8 cellular contexts compared by ENCODE assay signal in genomic region chr14:23319746-23320583, GRCh38. TPM values are rescaled to one million over a fixed set of nuclear protein-coding genes. Genes with fewer than 3 reads are reported as not detected.
A peak's percentile ranks its signal among the peaks of the same experiment; 100 is the strongest.
DNase-seq lines count a peak whose midpoint lies in the region; ATAC-seq, FAIRE-seq and TF ChIP-seq lines count a peak whose summit lies in the region.

No MANE protein-coding gene starts in this region.

- no peak for DNase-seq in activated naive CD4-positive, alpha-beta T cell treated with anti-CD3 and anti-CD28 coated beads for 36 hours
- DNase-seq in activated naive CD4-positive, alpha-beta T cell treated with Interleukin-2 at 50 U/mL for 16 hours = no peak
- DNase-seq in astrocyte (ENCODE audit: low read depth) = no peak
- no peak for DNase-seq in lower lobe of right lung
- DNase-seq in transverse colon = no peak
- no peak for DNase-seq in NCI-H2107 treated with DMSO at 0.1 percent for 48 hours (lab: John Stamatoyannopoulos, UW; ENCODE audit: unreplicated experiment)
- DNase-seq in NCI-H82 (lab: John Stamatoyannopoulos, UW) = no peak
- no peak for DNase-seq in dermis blood vessel endothelial cell

- CTCF ChIA-PET in activated naive CD4-positive, alpha-beta T cell treated with anti-CD3 and anti-CD28 coated beads for 36 hours (lab: Charles Lee) = interaction anchor here (0.7 to 4.9 kb wide), 9 partner anchors 14 to 243 kb away, joined by 3 to 66 read pairs (median 5); partner anchors contain the start of genes BCL2L2 and PPP1R3E

- H3K9me3 Mint-ChIP-seq in activated naive CD4-positive, alpha-beta T cell treated with anti-CD3 and anti-CD28 coated beads for 36 hours = no peaks in the 10 kb centered on the region
- H3K9me3 Mint-ChIP-seq in astrocyte (ENCODE audit: unreplicated experiment) = no peaks in the 10 kb centered on the region

- H3K27me3 Mint-ChIP-seq in activated naive CD4-positive, alpha-beta T cell treated with anti-CD3 and anti-CD28 coated beads for 36 hours (ENCODE audit: low read depth) = no peaks in the 10 kb centered on the region
- no peaks in the 10 kb centered on the region for H3K27me3 Mint-ChIP-seq in astrocyte (ENCODE audit: low read depth, unreplicated experiment)

- H3K9me3 ChIP-seq in astrocyte (ENCODE audit: insufficient read depth, low read depth, low read length) = no peaks in the 10 kb centered on the region
- no peaks in the 10 kb centered on the region for H3K9me3 ChIP-seq in lower lobe of right lung
- H3K9me3 ChIP-seq in transverse colon = no peaks in the 10 kb centered on the region

- peak overlapping the region; percentile 71 for H3K9ac ChIP-seq in astrocyte (ENCODE audit: low read length)

- TF ChIP-seq CTCF in astrocyte (IDR thresholded peaks at IDR 0.05; ENCODE audit: insufficient read depth, low read depth, low read length) = no peak
- TF ChIP-seq CTCF in lower lobe of right lung (IDR thresholded peaks at IDR 0.05) = no peak
- TF ChIP-seq CTCF in transverse colon (IDR thresholded peaks at IDR 0.05) = no peak

- FAIRE-seq in astrocyte (lab: Jason Lieb, UNC) = no peak

- peak overlapping the region; percentile 89 for H2AFZ ChIP-seq in astrocyte (ENCODE audit: low read depth, low read length)

- 87 to 92% methylated on average over 15 to 17 of the region's 17 CpGs for WGBS in transverse colon (ENCODE audit: low coverage in 1 of 2), 2 donors

- H3K4me3 ChIP-seq in astrocyte (ENCODE audit: insufficient read depth, low read depth, low read length) (peak overlapping the region; percentile 58), lower lobe of right lung (peak overlapping the region; percentile 55), transverse colon (peak overlapping the region in 3 of 4 donors; percentile 20 to 97 (median 43))

- H3K27me3 ChIP-seq in astrocyte (ENCODE audit: insufficient read depth, low read length) (no peaks in the 10 kb centered on the region), lower lobe of right lung (ENCODE audit: low read depth) (no peaks in the 10 kb centered on the region), transverse colon (no peaks in the 10 kb centered on the region)

- H3K4me1 ChIP-seq in astrocyte (ENCODE audit: insufficient read depth, low read length) = peaks cover 14% of the 10 kb centered on the region
- H3K4me1 ChIP-seq in lower lobe of right lung = peaks cover 23% of the 10 kb centered on the region
- peaks cover 10 to 21% (median 18%) of the 10 kb centered on the region in 4 donors for H3K4me1 ChIP-seq in transverse colon

- H3K27ac Mint-ChIP-seq in activated naive CD4-positive, alpha-beta T cell treated with anti-CD3 and anti-CD28 coated beads for 36 hours = peak overlapping the region; percentile 96
- H3K27ac Mint-ChIP-seq in astrocyte (ENCODE audit: unreplicated experiment) = peak overlapping the region; percentile 93

- peaks cover 26% of the 10 kb centered on the region for H4K20me1 ChIP-seq in astrocyte (ENCODE audit: insufficient read depth, low read length)

- no peak for TF ChIP-seq POLR2A in transverse colon (IDR thresholded peaks at IDR 0.05)

- intact Hi-C loops in activated naive CD4-positive, alpha-beta T cell treated with anti-CD3 and anti-CD28 coated beads for 36 hours (cut with micrococcal nuclease) = loop anchor here (1.0 to 2.0 kb wide), 3 partner anchors 363 to 841 kb away; partner anchors contain the start of genes HAUS4, IRF9 and OXA1L
- intact Hi-C loops in lower lobe of right lung (cut with DNase I) = no loop called here
- intact Hi-C loops in transverse colon (cut with DNase I; ENCODE audit: low total_unique reads) = no loop called here

- no peak for ATAC-seq in lower lobe of right lung

- TF ChIP-seq EP300 in transverse colon (IDR thresholded peaks at IDR 0.05; ENCODE audit: low read depth) = no peak

- H3K4me2 ChIP-seq in astrocyte (ENCODE audit: low read length) = peak overlapping the region; percentile 85

- H3K27ac ChIP-seq in astrocyte (ENCODE audit: low read depth, low read length) = peak overlapping the region; percentile 91
- H3K27ac ChIP-seq in lower lobe of right lung = peak overlapping the region; percentile 92
- peak overlapping the region; percentile 90 to 99 (median 96) for H3K27ac ChIP-seq in transverse colon

- peaks cover 27% of the 10 kb centered on the region for H3K36me3 Mint-ChIP-seq in activated naive CD4-positive, alpha-beta T cell treated with anti-CD3 and anti-CD28 coated beads for 36 hours (ENCODE audit: low read depth)
- H3K36me3 Mint-ChIP-seq in astrocyte (ENCODE audit: low read depth, unreplicated experiment) = peaks cover 10% of the 10 kb centered on the region

- H3K4me1 Mint-ChIP-seq in activated naive CD4-positive, alpha-beta T cell treated with anti-CD3 and anti-CD28 coated beads for 36 hours (ENCODE audit: low read depth) = peaks cover 18% of the 10 kb centered on the region
- H3K4me1 Mint-ChIP-seq in astrocyte (ENCODE audit: low read depth, unreplicated experiment) = peaks cover 11% of the 10 kb centered on the region

- peaks cover 29% of the 10 kb centered on the region for H3K36me3 ChIP-seq in astrocyte (ENCODE audit: insufficient read depth, low read length)
- H3K36me3 ChIP-seq in lower lobe of right lung = peaks cover 32% of the 10 kb centered on the region
- H3K36me3 ChIP-seq in transverse colon = peaks cover 0 to 19% (median 8%) of the 10 kb centered on the region in 4 donors

- peaks cover 41% of the 10 kb centered on the region for H3K79me2 ChIP-seq in astrocyte (ENCODE audit: insufficient read depth, low read length)

- peak overlapping the region; percentile 94 for H3K4me3 Mint-ChIP-seq in activated naive CD4-positive, alpha-beta T cell treated with anti-CD3 and anti-CD28 coated beads for 36 hours
- peak overlapping the region; percentile 81 for H3K4me3 Mint-ChIP-seq in astrocyte (ENCODE audit: unreplicated experiment)

- in situ Hi-C loops in transverse colon (cut with MboI; ENCODE audit: low pct_ligation_motif_present in 1 of 4, low pct_unique_long_range_greater_than_20kb in 1 of 4, low sequenced_read_pairs in 3 of 4) = no loop called here

RNA-seq across cellular contexts. Expression of gene PABPN1, which starts 1.3 kb away (rescaled TPM):
- total RNA-seq in activated naive CD4-positive, alpha-beta T cell treated with anti-CD3 and anti-CD28 coated beads for 36 hours = 100 to 1,000 TPM; 194 to 204 TPM
- 147 and 162 TPM in 2 replicates for total RNA-seq in astrocyte
- 122 TPM for total RNA-seq in lower lobe of right lung
- total RNA-seq in transverse colon = 100 to 1,000 TPM in 1 of 4 donors, 10 to 100 TPM in 3; 50.0 to 149 (median 63.7) TPM
- 71.5 and 93.9 TPM in 2 replicates for total RNA-seq in dermis blood vessel endothelial cell

RNA-seq across cellular contexts. Expression of gene BCL2L2, which starts 13.3 kb away (rescaled TPM):
- 1 to 10 TPM in 1 of 2 experiments, under 1 TPM in 1; 0.60 to 1.5 TPM for total RNA-seq in activated naive CD4-positive, alpha-beta T cell treated with anti-CD3 and anti-CD28 coated beads for 36 hours
- total RNA-seq in astrocyte (19.6 and 21.4 TPM in 2 replicates), lower lobe of right lung (43.9 TPM), transverse colon (10 to 100 TPM; 23.9 to 49.0 (median 43.0) TPM), dermis blood vessel endothelial cell (10.4 and 13.5 TPM in 2 replicates)

RNA-seq across cellular contexts. Expression of gene PPP1R3E, which starts 17.3 kb away (rescaled TPM):
- 10 to 100 TPM; 14.7 to 15.8 TPM for total RNA-seq in activated naive CD4-positive, alpha-beta T cell treated with anti-CD3 and anti-CD28 coated beads for 36 hours
- total RNA-seq in astrocyte (2.1 and 3.6 TPM in 2 replicates), lower lobe of right lung (16.9 TPM), transverse colon (10 to 100 TPM in 3 of 4 donors, 1 to 10 TPM in 1; 9.1 to 13.9 (median 11.0) TPM), dermis blood vessel endothelial cell (1.7 and 2.6 TPM in 2 replicates)

RNA-seq across cellular contexts. Expression of gene SLC22A17, which starts 32.7 kb away (rescaled TPM):
- total RNA-seq in activated naive CD4-positive, alpha-beta T cell treated with anti-CD3 and anti-CD28 coated beads for 36 hours = 1 to 10 TPM; 3.5 to 4.8 TPM
- total RNA-seq in astrocyte = 29.3 and 39.5 TPM in 2 replicates
- 10.6 TPM for total RNA-seq in lower lobe of right lung
- 10 to 100 TPM in 1 of 4 donors, 1 to 10 TPM in 3; 4.0 to 14.2 (median 8.5) TPM for total RNA-seq in transverse colon
- 0.84 and 3.7 TPM in 2 replicates for total RNA-seq in dermis blood vessel endothelial cell

RNA-seq across cellular contexts. Expression of gene HOMEZ, which starts 34.0 kb away (rescaled TPM):
- total RNA-seq in activated naive CD4-positive, alpha-beta T cell treated with anti-CD3 and anti-CD28 coated beads for 36 hours = 1 to 10 TPM; 6.3 to 7.8 TPM
- total RNA-seq in astrocyte (13.7 and 16.6 TPM in 2 replicates), lower lobe of right lung (12.4 TPM), transverse colon (10 to 100 TPM in 2 of 4 donors, 1 to 10 TPM in 2; 1.9 to 12.9 (median 8.6) TPM), dermis blood vessel endothelial cell (6.5 and 7.2 TPM in 2 replicates)
